ENCODE assay signal across 37 cellular contexts in genomic region chr5:10209004-10209403, GRCh38.
"Had no signal": no experiment of that assay in that cellular context is flagged by ENCODE, and none has a peak within 500 bp of the region (broad histone marks: within the 10 kb centered on the region; RNA-seq: fewer than 3 reads in every experiment).

No MANE protein-coding gene starts in this region.

- H3K9me3 Mint-ChIP-seq: activated CD4-positive, alpha-beta memory T cell treated with anti-CD3 and anti-CD28 coated beads for 36 hours; activated CD4-positive, alpha-beta T cell treated with anti-CD3 and anti-CD28 coated beads, Interleukin-2, amount 10 ng/mL, durations not matched to agents 24 days and 14 days; activated CD8-positive, alpha-beta T cell treated with anti-CD3 and anti-CD28 coated beads for 36 hours; activated naive CD4-positive, alpha-beta T cell treated with anti-CD3 and anti-CD28 coated beads for 36 hours; activated naive CD4-positive, alpha-beta T cell treated with anti-CD3 and anti-CD28 coated beads, Interleukin-2, amount 50 U/mL, for 72 hours; activated naive CD8-positive, alpha-beta T cell treated with anti-CD3 and anti-CD28 coated beads for 36 hours; activated T-cell treated with anti-CD3 and anti-CD28 coated beads, Interleukin-2, amount 50 U/mL, for 4 hours; activated T-helper 1 cell treated with anti-CD3 and anti-CD28 coated beads, Interleukin-12 subunit alpha, Interleukin-12 subunit beta, Interleukin-2, Interleukin-4 antibody, amounts not matched to agents 30 ng/mL and 10 ng/mL and 1 ng/mL, durations not matched to agents 14 hours and 24 hours and 36 hours; activated T-helper 17 cell treated with anti-CD3 and anti-CD28 coated beads, Interleukin-2, amount 50 U/mL, for 72 hours; central memory CD8-positive, alpha-beta T cell; T-helper 1 cell treated with Interleukin-12 subunit alpha and Interleukin-12 subunit beta and Interleukin-4 antibody, amounts not matched to agents 30 μg/mL and 1 μg/mL, for 36 hours; T-helper 2 cell treated with Interferon-gamma antibody and Interleukin-4, amounts not matched to agents 5 μg/mL and 100 μg/mL, for 36 hours; WTC11 had no signal

- H3K27me3 Mint-ChIP-seq: activated CD4-positive, alpha-beta memory T cell treated with anti-CD3 and anti-CD28 coated beads for 36 hours; activated CD4-positive, alpha-beta T cell treated with anti-CD3 and anti-CD28 coated beads, Interleukin-2, amount 10 ng/mL, durations not matched to agents 24 days and 14 days; activated CD8-positive, alpha-beta T cell treated with anti-CD3 and anti-CD28 coated beads for 36 hours; activated naive CD8-positive, alpha-beta T cell treated with anti-CD3 and anti-CD28 coated beads for 36 hours; brain; central memory CD8-positive, alpha-beta T cell had no signal

- DNase-seq: activated CD4-positive, alpha-beta memory T cell treated with anti-CD3 and anti-CD28 coated beads for 36 hours; activated CD4-positive, alpha-beta T cell treated with anti-CD3 and anti-CD28 coated beads for 4 hours; activated CD4-positive, alpha-beta T cell treated with anti-CD3 and anti-CD28 coated beads, Interleukin-2, amount 50 U/mL, for 1 hour; activated CD4-positive, alpha-beta T cell treated with anti-CD3 and anti-CD28 coated beads, Interleukin-2, amount 50 U/mL, for 4 hours; activated CD4-positive, CD25-positive, alpha-beta regulatory T cell treated with anti-CD3 and anti-CD28 coated beads, Interleukin-2, amount 50 U/mL, for 72 hours; activated CD8-positive, alpha-beta memory T cell treated with anti-CD3 and anti-CD28 coated beads, Interleukin-2, amount 50 U/mL, for 4 hours; activated CD8-positive, alpha-beta T cell treated with anti-CD3 and anti-CD28 coated beads for 36 hours; activated effector memory CD4-positive, alpha-beta T cell treated with anti-CD3 and anti-CD28 coated beads, Interleukin-2, amount 50 U/mL, for 16 hours; activated gamma-delta T cell treated with Interleukin-2 at 50 U/mL for 16 hours; activated naive CD4-positive, alpha-beta T cell; activated naive CD4-positive, alpha-beta T cell treated with anti-CD3 and anti-CD28 coated beads for 36 hours; activated naive CD4-positive, alpha-beta T cell treated with anti-CD3 and anti-CD28 coated beads, Interleukin-2, amount 50 U/mL, for 16 hours; activated naive CD8-positive, alpha-beta T cell treated with anti-CD3 and anti-CD28 coated beads for 36 hours; activated T-cell treated with anti-CD3 and anti-CD28 coated beads for 4 hours; activated T-cell treated with anti-CD3 and anti-CD28 coated beads, Interleukin-2, amount 50 U/mL, for 1 hour; activated T-cell treated with anti-CD3 and anti-CD28 coated beads, Interleukin-2, amount 50 U/mL, for 4 hours; activated T-cell treated with anti-CD3 and anti-CD28 coated beads, Interleukin-2, amount 50 U/mL, for 72 hours; adrenal gland; amniotic stem cell; aorta; caudate nucleus; T-helper 1 cell; T-helper 2 cell; T-helper 9 cell; WERI-Rb-1 had no signal

- H3K27ac ChIP-seq: adrenal gland, cardiac muscle cell, WERI-Rb-1 had no signal

- FAIRE-seq: astrocyte, bronchial epithelial cell had no signal

- ATAC-seq: activated CD8-positive, alpha-beta T cell treated with anti-CD3 and anti-CD28 coated beads for 36 hours; activated naive CD4-positive, alpha-beta T cell treated with anti-CD3 and anti-CD28 coated beads, Interleukin-2, amount 50 U/mL, for 72 hours; activated T-cell treated with anti-CD3 and anti-CD28 coated beads, Interleukin-2, amount 50 U/mL, for 4 hours; activated T-cell treated with anti-CD3 and anti-CD28 coated beads, Interleukin-2, amount 50 U/mL, for 72 hours; activated T-helper 17 cell treated with anti-CD3 and anti-CD28 coated beads, Interleukin-2, amount 50 U/mL, for 72 hours; WTC11 had no signal

- H3K27ac Mint-ChIP-seq: activated CD4-positive, alpha-beta memory T cell treated with anti-CD3 and anti-CD28 coated beads for 36 hours; activated CD4-positive, alpha-beta T cell treated with anti-CD3 and anti-CD28 coated beads, Interleukin-2, amount 10 ng/mL, durations not matched to agents 24 days and 14 days; activated CD8-positive, alpha-beta T cell treated with anti-CD3 and anti-CD28 coated beads for 36 hours; activated naive CD4-positive, alpha-beta T cell treated with anti-CD3 and anti-CD28 coated beads for 36 hours; activated naive CD4-positive, alpha-beta T cell treated with anti-CD3 and anti-CD28 coated beads, Interleukin-2, amount 50 U/mL, for 72 hours; activated naive CD8-positive, alpha-beta T cell treated with anti-CD3 and anti-CD28 coated beads for 36 hours; activated T-cell treated with anti-CD3 and anti-CD28 coated beads, Interleukin-2, amount 50 U/mL, for 72 hours; activated T-helper 1 cell treated with anti-CD3 and anti-CD28 coated beads, Interleukin-12 subunit alpha, Interleukin-12 subunit beta, Interleukin-2, Interleukin-4 antibody, amounts not matched to agents 30 ng/mL and 10 ng/mL and 1 ng/mL, durations not matched to agents 14 hours and 24 hours and 36 hours; activated T-helper 17 cell treated with anti-CD3 and anti-CD28 coated beads, Interleukin-2, amount 50 U/mL, for 72 hours; brain; T-helper 1 cell treated with Interleukin-12 subunit alpha and Interleukin-12 subunit beta and Interleukin-4 antibody, amounts not matched to agents 30 μg/mL and 1 μg/mL, for 36 hours; T-helper 2 cell treated with Interferon-gamma antibody and Interleukin-4, amounts not matched to agents 5 μg/mL and 100 μg/mL, for 36 hours; WTC11 had no signal

- H3K4me1 Mint-ChIP-seq: activated CD4-positive, alpha-beta T cell treated with anti-CD3 and anti-CD28 coated beads, Interleukin-2, amount 10 ng/mL, durations not matched to agents 24 days and 14 days; activated naive CD8-positive, alpha-beta T cell treated with anti-CD3 and anti-CD28 coated beads for 36 hours; activated T-helper 17 cell treated with anti-CD3 and anti-CD28 coated beads, Interleukin-2, amount 50 U/mL, for 72 hours; central memory CD8-positive, alpha-beta T cell had no signal

- H3K4me3 Mint-ChIP-seq: activated CD4-positive, alpha-beta memory T cell treated with anti-CD3 and anti-CD28 coated beads for 36 hours; activated CD4-positive, alpha-beta T cell treated with anti-CD3 and anti-CD28 coated beads, Interleukin-2, amount 10 ng/mL, durations not matched to agents 24 days and 14 days; activated CD8-positive, alpha-beta T cell treated with anti-CD3 and anti-CD28 coated beads for 36 hours; activated naive CD4-positive, alpha-beta T cell treated with anti-CD3 and anti-CD28 coated beads for 36 hours; activated naive CD8-positive, alpha-beta T cell treated with anti-CD3 and anti-CD28 coated beads for 36 hours; activated T-cell treated with anti-CD3 and anti-CD28 coated beads, Interleukin-2, amount 50 U/mL, for 4 hours; activated T-cell treated with anti-CD3 and anti-CD28 coated beads, Interleukin-2, amount 50 U/mL, for 72 hours; activated T-helper 1 cell treated with anti-CD3 and anti-CD28 coated beads, Interleukin-12 subunit alpha, Interleukin-12 subunit beta, Interleukin-2, Interleukin-4 antibody, amounts not matched to agents 30 ng/mL and 10 ng/mL and 1 ng/mL, durations not matched to agents 14 hours and 24 hours and 36 hours; activated T-helper 17 cell treated with anti-CD3 and anti-CD28 coated beads, Interleukin-2, amount 50 U/mL, for 72 hours; brain; central memory CD8-positive, alpha-beta T cell; T-helper 1 cell treated with Interleukin-12 subunit alpha and Interleukin-12 subunit beta and Interleukin-4 antibody, amounts not matched to agents 30 μg/mL and 1 μg/mL, for 36 hours; T-helper 2 cell treated with Interferon-gamma antibody and Interleukin-4, amounts not matched to agents 5 μg/mL and 100 μg/mL, for 36 hours; WTC11 had no signal

- H3K36me3 Mint-ChIP-seq: activated naive CD4-positive, alpha-beta T cell treated with anti-CD3 and anti-CD28 coated beads, Interleukin-2, amount 50 U/mL, for 72 hours; WTC11 had no signal
